ENCODE assay signal across 28 cellular contexts in genomic region chr7:111654414-111654813, GRCh38.
"Had no signal": no experiment of that assay in that cellular context is flagged by ENCODE, and none has a peak within 500 bp of the region (broad histone marks: within the 10 kb centered on the region; RNA-seq: fewer than 3 reads in every experiment).

No MANE protein-coding gene starts in this region.

- H3K36me3 ChIP-seq: colonic mucosa, gastrocnemius medialis, heart left ventricle, neural progenitor cell, prostate gland, right atrium auricular region, thyroid gland had no signal

- H3K36me3 Mint-ChIP-seq: neural progenitor cell had no signal

- H3K4me3 Mint-ChIP-seq: dendritic cell treated with granulocyte-macrophage colony-stimulating factor and Interleukin-4, amounts not matched to agents 40 ng/mL and 50 ng/mL, for 4 days; endodermal cell; mesothelial cell of epicardium; naive thymus-derived CD4-positive, alpha-beta T cell; nephron; neural progenitor cell; stimulated activated naive CD8-positive, alpha-beta T cell treated with anti-CD3 and anti-CD28 coated beads, Interleukin-15, amount 100 ng/mL, for 72 hours had no signal

- H3K4me1 Mint-ChIP-seq: endodermal cell; mesothelial cell of epicardium; naive thymus-derived CD4-positive, alpha-beta T cell; neural progenitor cell; stimulated activated naive CD8-positive, alpha-beta T cell treated with anti-CD3 and anti-CD28 coated beads, Interleukin-15, amount 100 ng/mL, for 72 hours had no signal

- H3K4me3 ChIP-seq: colonic mucosa, gastrocnemius medialis, heart left ventricle, hepatocyte, neural progenitor cell, prostate gland, right atrium auricular region, smooth muscle cell, thyroid gland had no signal

- H3K4me1 ChIP-seq: colonic mucosa, gastrocnemius medialis, heart left ventricle, neural progenitor cell, prostate gland, right atrium auricular region, thyroid gland had no signal

- ATAC-seq: esophagus mucosa; gastrocnemius medialis; left lobe of liver; naive thymus-derived CD4-positive, alpha-beta T cell; sciatic nerve; stimulated activated naive CD8-positive, alpha-beta T cell treated with anti-CD3 and anti-CD28 coated beads, Interleukin-15, amount 100 ng/mL, for 72 hours had no signal

- DNase-seq: colonic mucosa; effector CD8-positive, alpha-beta T cell; endodermal cell; gastrocnemius medialis; heart left ventricle; kidney; mesenchymal stem cell; naive thymus-derived CD4-positive, alpha-beta T cell; stimulated activated CD4-positive, alpha-beta T cell treated with anti-CD3 and anti-CD28 coated beads, Interleukin-12 subunit alpha, Interleukin-12 subunit beta, amount 100 ng/mL, for 4 hours; stimulated activated CD4-positive, alpha-beta T cell treated with anti-CD3 and anti-CD28 coated beads, Interleukin-1b, Interleukin-23, amount 100 ng/mL, for 48 hours; stimulated activated CD4-positive, alpha-beta T cell treated with anti-CD3 and anti-CD28 coated beads, Interleukin-4, amount 100 ng/mL, for 1 hour; stimulated activated CD8-positive, alpha-beta memory T cell treated with anti-CD3 and anti-CD28 coated beads, Interleukin-4, amount 100 ng/mL, for 48 hours; stimulated activated naive CD4-positive, alpha-beta T cell; stimulated activated naive CD8-positive, alpha-beta T cell treated with anti-CD3 and anti-CD28 coated beads, Interleukin-15, amount 100 ng/mL, for 72 hours; thyroid gland; trophoblast cell had no signal

- H3K27me3 ChIP-seq: colonic mucosa, gastrocnemius medialis, heart left ventricle, hepatocyte, neural progenitor cell, right atrium auricular region, thyroid gland had no signal

- H3K27me3 Mint-ChIP-seq: dendritic cell treated with granulocyte-macrophage colony-stimulating factor and Interleukin-4, amounts not matched to agents 40 ng/mL and 50 ng/mL, for 4 days had no signal

- H3K27ac ChIP-seq: colonic mucosa, epithelial cell of prostate, gastrocnemius medialis, heart left ventricle, hepatocyte, neural progenitor cell, prostate gland, right atrium auricular region, thyroid gland had no signal

- H3K27ac Mint-ChIP-seq: dendritic cell treated with granulocyte-macrophage colony-stimulating factor and Interleukin-4, amounts not matched to agents 40 ng/mL and 50 ng/mL, for 4 days; endodermal cell; mesothelial cell of epicardium; naive thymus-derived CD4-positive, alpha-beta T cell; nephron; neural progenitor cell; stimulated activated naive CD8-positive, alpha-beta T cell treated with anti-CD3 and anti-CD28 coated beads, Interleukin-15, amount 100 ng/mL, for 72 hours had no signal

- H3K9me3 ChIP-seq: colonic mucosa, gastrocnemius medialis, heart left ventricle, prostate gland, right atrium auricular region, thyroid gland had no signal
